ENCODE assay signal across 32 cellular contexts in genomic region chr2:129262934-129263333, GRCh38.
"Had no signal": no experiment of that assay in that cellular context is flagged by ENCODE, and none has a peak within 500 bp of the region (broad histone marks: within the 10 kb centered on the region; RNA-seq: fewer than 3 reads in every experiment).

No MANE protein-coding gene starts in this region.

- H3K9me3 ChIP-seq: MG63 had no signal

- H3K36me3 ChIP-seq: adrenal gland, breast epithelium, MG63 had no signal

- H3K27me3 ChIP-seq: adrenal gland, body of pancreas, breast epithelium, MG63 had no signal

- H3K4me1 ChIP-seq: adrenal gland, body of pancreas, breast epithelium had no signal

- DNase-seq: activated B cell treated with CpG ODN at 0.5 μM for 24 hours; activated CD4-positive, alpha-beta memory T cell treated with anti-CD3 and anti-CD28 coated beads for 36 hours; activated CD4-positive, alpha-beta T cell treated with anti-CD3 and anti-CD28 coated beads for 4 hours; activated CD4-positive, alpha-beta T cell treated with anti-CD3 and anti-CD28 coated beads, Interleukin-2, amount 50 U/mL, for 1 hour; activated CD4-positive, CD25-positive, alpha-beta regulatory T cell treated with anti-CD3 and anti-CD28 coated beads, Interleukin-2, amount 50 U/mL, for 72 hours; activated CD8-positive, alpha-beta memory T cell treated with anti-CD3 and anti-CD28 coated beads, Interleukin-2, amount 50 U/mL, for 4 hours; activated gamma-delta T cell treated with Interleukin-2 at 50 U/mL for 16 hours; activated naive CD4-positive, alpha-beta T cell treated with anti-CD3 and anti-CD28 coated beads for 36 hours; activated T-cell treated with anti-CD3 and anti-CD28 coated beads for 4 hours; activated T-cell treated with anti-CD3 and anti-CD28 coated beads, Interleukin-2, amount 50 U/mL, for 4 hours; adrenal gland; body of pancreas; Kasumi-1; KG1; MG63; NCI-H1048; NCI-H146; NCI-H187; NCI-H2081 treated with DMSO at 0.1 percent for 48 hours; NCI-H2227 treated with DMSO at 0.1 percent for 48 hours; NCI-H446 treated with DMSO at 0.1 percent for 48 hours; NCI-H524; NCI-H69; PC-9; SIG-M5; T-cell; T-helper 17 cell; T-helper 9 cell had no signal

- H3K27ac ChIP-seq: adrenal gland, body of pancreas, breast epithelium, coronary artery, PC-9, RWPE1, VCaP had no signal

- H3K4me3 ChIP-seq: adrenal gland, body of pancreas, breast epithelium, coronary artery, MG63, PC-9 had no signal
